1 cellular context compared by ENCODE assay signal in the genomic region with DNA sequence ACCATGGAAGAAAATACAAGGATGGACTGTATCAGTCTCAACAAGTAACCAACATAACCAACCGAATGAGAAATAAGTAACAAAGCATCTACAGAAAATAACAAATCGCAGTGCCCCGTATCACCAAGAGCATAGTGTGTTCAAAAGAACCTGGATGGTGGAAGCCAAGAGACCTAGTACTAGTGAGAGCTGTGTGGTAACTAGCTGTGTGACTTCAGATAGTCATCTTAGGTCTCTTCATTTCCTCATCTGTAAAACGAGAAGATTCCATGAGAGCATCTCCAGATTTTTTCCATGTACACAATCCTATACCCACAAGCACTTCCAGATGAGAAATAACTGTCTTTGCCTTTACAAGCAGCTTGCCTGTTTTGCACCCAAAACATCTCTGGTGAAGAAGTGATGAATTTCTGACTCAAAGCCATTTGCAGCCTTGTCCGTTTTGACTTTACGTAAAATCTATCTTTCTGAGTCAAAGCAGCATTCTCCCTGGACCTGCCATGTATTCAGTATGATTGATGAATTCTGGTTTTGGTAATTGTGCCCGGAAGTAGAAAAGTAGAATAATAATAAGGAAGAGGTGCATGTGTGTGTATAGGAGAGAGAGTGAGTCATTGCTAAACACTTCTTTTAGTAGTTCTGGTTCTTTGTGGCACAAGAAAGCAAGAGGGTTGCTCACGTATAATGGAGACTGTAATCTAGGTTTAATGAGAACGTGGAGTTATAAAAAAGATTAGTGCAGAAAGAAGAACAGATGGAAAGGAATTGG.
TF ChIP-seq lines count a peak whose summit lies in the region.

No MANE protein-coding gene starts in this region.

TF ChIP-seq in GM12878, 131 proteins besides CTCF, POLR2A, EP300 and RAD21:
- peak; percentile 46; the same call in 1 of the 2 replicates for TF ChIP-seq RUNX3 (IDR thresholded peaks at IDR 0.05; ENCODE audit: low read length)
- no peak for TF ChIP-seq TARDBP (IDR thresholded peaks at IDR 0.05; ENCODE audit: borderline replicate concordance)
- no peak for TF ChIP-seq CHD4 (IDR thresholded peaks at IDR 0.05)
- TF ChIP-seq GABPA (IDR thresholded peaks at IDR 0.05; ENCODE audit: low read depth), result 0 out of 2 replicates have a peak, but pooled peaks have one; percentile 40
- no peak for TF ChIP-seq GATAD2B (conservative IDR thresholded peaks at IDR 0.05; ENCODE audit: low read depth)
- peak in 1 of 2 experiments; percentile 58; a peak in 2 of 4 replicates for TF ChIP-seq ETV6 (conservative IDR thresholded peaks at IDR 0.05 in 1 of 2, IDR thresholded peaks at IDR 0.05 in 1 of 2; ENCODE audit: borderline replicate concordance in 1 of 2, low read depth in 1 of 2)
- no peak for TF ChIP-seq POLR2AphosphoS2 (IDR thresholded peaks at IDR 0.05; ENCODE audit: low read depth, low read length)
- TF ChIP-seq, protein P1, sequence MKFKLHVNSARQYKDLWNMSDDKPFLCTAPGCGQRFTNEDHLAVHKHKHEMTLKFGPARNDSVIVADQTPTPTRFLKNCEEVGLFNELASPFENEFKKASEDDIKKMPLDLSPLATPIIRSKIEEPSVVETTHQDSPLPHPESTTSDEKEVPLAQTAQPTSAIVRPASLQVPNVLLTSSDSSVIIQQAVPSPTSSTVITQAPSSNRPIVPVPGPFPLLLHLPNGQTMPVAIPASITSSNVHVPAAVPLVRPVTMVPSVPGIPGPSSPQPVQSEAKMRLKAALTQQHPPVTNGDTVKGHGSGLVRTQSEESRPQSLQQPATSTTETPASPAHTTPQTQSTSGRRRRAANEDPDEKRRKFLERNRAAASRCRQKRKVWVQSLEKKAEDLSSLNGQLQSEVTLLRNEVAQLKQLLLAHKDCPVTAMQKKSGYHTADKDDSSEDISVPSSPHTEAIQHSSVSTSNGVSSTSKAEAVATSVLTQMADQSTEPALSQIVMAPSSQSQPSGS (IDR thresholded peaks at IDR 0.05; ENCODE audit: low read length), result no peak
- TF ChIP-seq ASH2L (IDR thresholded peaks at IDR 0.05; ENCODE audit: borderline replicate concordance, low read depth), result no peak
- TF ChIP-seq, protein P2, sequence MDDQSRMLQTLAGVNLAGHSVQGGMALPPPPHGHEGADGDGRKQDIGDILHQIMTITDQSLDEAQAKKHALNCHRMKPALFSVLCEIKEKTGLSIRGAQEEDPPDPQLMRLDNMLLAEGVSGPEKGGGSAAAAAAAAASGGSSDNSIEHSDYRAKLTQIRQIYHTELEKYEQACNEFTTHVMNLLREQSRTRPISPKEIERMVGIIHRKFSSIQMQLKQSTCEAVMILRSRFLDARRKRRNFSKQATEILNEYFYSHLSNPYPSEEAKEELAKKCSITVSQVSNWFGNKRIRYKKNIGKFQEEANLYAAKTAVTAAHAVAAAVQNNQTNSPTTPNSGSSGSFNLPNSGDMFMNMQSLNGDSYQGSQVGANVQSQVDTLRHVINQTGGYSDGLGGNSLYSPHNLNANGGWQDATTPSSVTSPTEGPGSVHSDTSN (IDR thresholded peaks at IDR 0.05; ENCODE audit: insufficient replicate concordance, low read depth, low read length), result no peak
- TF ChIP-seq, protein P3, sequence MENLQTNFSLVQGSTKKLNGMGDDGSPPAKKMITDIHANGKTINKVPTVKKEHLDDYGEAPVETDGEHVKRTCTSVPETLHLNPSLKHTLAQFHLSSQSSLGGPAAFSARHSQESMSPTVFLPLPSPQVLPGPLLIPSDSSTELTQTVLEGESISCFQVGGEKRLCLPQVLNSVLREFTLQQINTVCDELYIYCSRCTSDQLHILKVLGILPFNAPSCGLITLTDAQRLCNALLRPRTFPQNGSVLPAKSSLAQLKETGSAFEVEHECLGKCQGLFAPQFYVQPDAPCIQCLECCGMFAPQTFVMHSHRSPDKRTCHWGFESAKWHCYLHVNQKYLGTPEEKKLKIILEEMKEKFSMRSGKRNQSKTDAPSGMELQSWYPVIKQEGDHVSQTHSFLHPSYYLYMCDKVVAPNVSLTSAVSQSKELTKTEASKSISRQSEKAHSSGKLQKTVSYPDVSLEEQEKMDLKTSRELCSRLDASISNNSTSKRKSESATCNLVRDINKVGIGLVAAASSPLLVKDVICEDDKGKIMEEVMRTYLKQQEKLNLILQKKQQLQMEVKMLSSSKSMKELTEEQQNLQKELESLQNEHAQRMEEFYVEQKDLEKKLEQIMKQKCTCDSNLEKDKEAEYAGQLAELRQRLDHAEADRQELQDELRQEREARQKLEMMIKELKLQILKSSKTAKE (IDR thresholded peaks at IDR 0.05; ENCODE audit: low read depth, poor library complexity, severe bottlenecking), result no peak
- TF ChIP-seq JUNB (IDR thresholded peaks at IDR 0.05), result peak; percentile 77
- no peak for TF ChIP-seq DPF2 (IDR thresholded peaks at IDR 0.05)
- TF ChIP-seq IRF4 (IDR thresholded peaks at IDR 0.05; ENCODE audit: low read depth, low read length), result peak; percentile 9; the same call in 1 of the 2 replicates
- no peak for TF ChIP-seq BHLHE40 (IDR thresholded peaks at IDR 0.05; ENCODE audit: borderline replicate concordance in 1 of 2, low read depth in 2 of 2, low read length in 1 of 2)
- no peak for TF ChIP-seq YY1 (IDR thresholded peaks at IDR 0.05; ENCODE audit: low read depth, low read length)
